Comparison of ENCODE assay signal across 10 cellular contexts in the genomic region with DNA sequence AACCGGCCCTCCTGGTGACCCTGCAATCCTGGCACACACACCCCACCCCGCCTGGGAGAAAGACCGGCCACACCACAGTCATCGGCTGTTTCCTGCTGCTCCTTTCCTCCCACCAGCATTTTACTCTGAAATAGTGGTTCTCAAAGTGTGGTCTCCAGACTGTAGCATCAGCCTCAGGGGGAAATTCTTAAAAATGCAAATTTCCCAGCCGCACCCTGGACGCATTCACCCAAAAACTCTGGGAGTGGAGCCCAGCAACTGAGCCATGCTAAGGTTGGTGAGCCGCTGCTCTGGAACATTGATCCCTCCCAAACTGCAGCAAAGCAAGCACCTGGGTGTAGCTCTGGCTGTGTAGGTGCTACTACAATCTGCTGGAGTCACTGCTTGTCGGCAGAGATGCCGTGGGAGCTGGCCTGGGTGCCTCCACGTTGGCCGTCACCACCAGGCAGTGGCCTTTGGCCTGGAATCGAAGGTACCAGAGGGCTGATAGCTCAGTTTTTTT. TPM values are rescaled to one million over a fixed set of nuclear protein-coding genes. Genes with fewer than 3 reads are reported as not detected.
DNase-seq lines count a peak whose midpoint lies in the region; ATAC-seq and TF ChIP-seq lines count a peak whose summit lies in the region.
"Had no signal": no experiment of that assay in that cellular context is flagged by ENCODE, and none has a peak within 500 bp of the region (broad histone marks: within the 10 kb centered on the region; RNA-seq: fewer than 3 reads in every experiment).

No MANE protein-coding gene starts in this region.

- CTCF ChIA-PET in CD4-positive, alpha-beta T cell (lab: Charles Lee) = interaction anchor here (0.6 to 2.6 kb wide), 16 partner anchors 10 to 477 kb away, joined by 3 to 42 read pairs (median 4); no protein-coding TSS in a partner anchor
- CTCF ChIA-PET in HCT116 (lab: Charles Lee) = interaction anchor here (0.8 to 3.6 kb wide), 4 partner anchors 452 to 1261 kb away, joined by 5 to 88 read pairs (median 14); no protein-coding TSS in a partner anchor

- no peak overlapping the region for H3K14ac ChIP-seq in neuronal stem cell (ENCODE audit: low read length)

- H3K4me2 ChIP-seq in HCT116 (ENCODE audit: low read length) = peak overlapping the region; percentile 68; the same call in 1 of the 2 replicates
- no peak overlapping the region for H3K4me2 ChIP-seq in neuronal stem cell (ENCODE audit: insufficient read depth, low read length, poor library complexity, severe bottlenecking)

- no peak overlapping the region for H2AK5ac ChIP-seq in neuronal stem cell (ENCODE audit: low read depth, low read length)

- H2BK15ac ChIP-seq in neuronal stem cell (ENCODE audit: low read length) = no peak overlapping the region

- 61 to 64% methylated on average over 12 of the region's 12 CpGs for WGBS in body of pancreas, 2 donors
- WGBS in neuronal stem cell (ENCODE audit: extremely low coverage in 2 of 2, insufficient read length in 2 of 2, insufficient replicate concordance in 1 of 2), 2 donors = no CpG with 5 or more reads among the region's 12 CpGs

- no peak for DNase-seq in CD4-positive, alpha-beta T cell
- no peak for DNase-seq in HCT116 (ENCODE audit: low read depth, low spot score)
- peak in 3 of 4 donors; percentile 17 to 31 (median 22) for DNase-seq in body of pancreas
- DNase-seq in neuronal stem cell (ENCODE audit: low spot score) = no peak
- DNase-seq in HuH-7.5 (ENCODE audit: low spot score) = no peak
- no peak for DNase-seq in iPS-NIHi7 (ENCODE audit: extremely low spot score)
- no peak for DNase-seq in hypothalamus (lab: John Stamatoyannopoulos, UW)

- no peaks in the 10 kb centered on the region for H3K79me2 ChIP-seq in HCT116 (ENCODE audit: insufficient read depth, low read length)

- no peaks in the 10 kb centered on the region for H3K36me3 Mint-ChIP-seq in CD4-positive, alpha-beta T cell (ENCODE audit: low read depth)

- H3K4ac ChIP-seq in neuronal stem cell (ENCODE audit: low read length) = no peak overlapping the region

- H3K9me3 Mint-ChIP-seq in CD4-positive, alpha-beta T cell = no peaks in the 10 kb centered on the region

- POLR2A ChIA-PET in CD4-positive, alpha-beta T cell (lab: Charles Lee) = interaction anchor here (0.6 to 3.0 kb wide), 11 partner anchors 22 to 487 kb away, joined by 3 to 34 read pairs (median 4); partner anchors contain the start of genes BORCS5 and ETV6
- POLR2A ChIA-PET in HCT116 (lab: Charles Lee) = no interaction called here

- no peak overlapping the region for H3K4me3 ChIP-seq in HCT116 (replicated peaks in 1 of 2; ENCODE audit: low read depth in 1 of 2, low read length in 2 of 2)
- H3K4me3 ChIP-seq in body of pancreas = no peak overlapping the region
- no peak overlapping the region for H3K4me3 ChIP-seq in neuronal stem cell (ENCODE audit: low read length in 2 of 2)

- peaks cover 0 to 6% of the 10 kb centered on the region in 2 experiments; a peak in 2 of 4 replicates for H3K4me1 ChIP-seq in HCT116 (ENCODE audit: control insufficient read depth in 1 of 2, insufficient read depth in 2 of 2, low read length in 2 of 2)
- H3K4me1 ChIP-seq in body of pancreas = peaks cover 6% of the 10 kb centered on the region
- no peaks in the 10 kb centered on the region for H3K4me1 ChIP-seq in neuronal stem cell (ENCODE audit: control insufficient read depth in 2 of 2, insufficient read depth in 1 of 2, low read depth in 1 of 2, low read length in 2 of 2)

- no peaks in the 10 kb centered on the region for H3K79me1 ChIP-seq in neuronal stem cell (ENCODE audit: low read depth, low read length)

- no peak for TF ChIP-seq CTCF in CD4-positive, alpha-beta T cell (IDR thresholded peaks at IDR 0.05)
- TF ChIP-seq CTCF in HCT116 (IDR thresholded peaks at IDR 0.05 in 2 of 3, conservative IDR thresholded peaks at IDR 0.05 in 1 of 3; ENCODE audit: borderline replicate concordance in 1 of 3, insufficient read depth in 1 of 3, low read depth in 2 of 3, low read length in 2 of 3) (no peak), body of pancreas (IDR thresholded peaks at IDR 0.05) (no peak)

- no peak for TF ChIP-seq RAD21 in HCT116 (IDR thresholded peaks at IDR 0.05; ENCODE audit: low read depth)

- H3K9ac ChIP-seq in HCT116 (ENCODE audit: low read length) (no peak overlapping the region), neuronal stem cell (ENCODE audit: low read depth, low read length, poor library complexity) (no peak overlapping the region)

- H4K20me1 ChIP-seq in HCT116 (ENCODE audit: insufficient read depth) = no peaks in the 10 kb centered on the region

- no peak overlapping the region for H4K91ac ChIP-seq in neuronal stem cell (ENCODE audit: low read depth, low read length, poor library complexity)

- no peak overlapping the region for H3K18ac ChIP-seq in neuronal stem cell (ENCODE audit: low read length)

- H3K4me3 Mint-ChIP-seq in CD4-positive, alpha-beta T cell = peak overlapping the region; percentile 83

- no peak overlapping the region for H3K27ac ChIP-seq in CD4-positive, alpha-beta T cell (ENCODE audit: low read depth, low read length)
- no peak overlapping the region for H3K27ac ChIP-seq in HCT116 (ENCODE audit: low read depth, low read length)
- peak overlapping the region in 3 of 4 donors; percentile 65 to 76 (median 72) for H3K27ac ChIP-seq in body of pancreas
- no peak overlapping the region for H3K27ac ChIP-seq in neuronal stem cell (replicated peaks; ENCODE audit: low read length)

- no peak overlapping the region for H4K8ac ChIP-seq in neuronal stem cell (ENCODE audit: low read depth, low read length)

- H2BK120ac ChIP-seq in neuronal stem cell (ENCODE audit: low read depth, low read length) = no peak overlapping the region

- intact Hi-C loops in CD4-positive, alpha-beta T cell (cut with DNase I, micrococcal nuclease) = loop anchor here (1.0 to 10.0 kb wide), 5 partner anchors 22 to 412 kb away; no protein-coding TSS in a partner anchor
- intact Hi-C loops in HCT116 (cut with micrococcal nuclease) = loop anchor here (2.0 to 10.0 kb wide), 3 partner anchors 298 to 1262 kb away; no protein-coding TSS in a partner anchor
- intact Hi-C loops in body of pancreas (cut with DNase I) = no loop called here

- no peak overlapping the region for H2AFZ ChIP-seq in HCT116 (ENCODE audit: low read depth, low read length, poor library complexity, severe bottlenecking)
- H2AFZ ChIP-seq in neuronal stem cell (ENCODE audit: low read length) = peak overlapping the region; percentile 56

- H2BK12ac ChIP-seq in neuronal stem cell (ENCODE audit: low read length) = no peak overlapping the region

- RAD21 ChIA-PET in HCT116 (lab: Charles Lee; ENCODE audit: low non-redundant PET in 1 of 2, low total read pairs in 2 of 2, uncharacterized antibody in 2 of 2, unreplicated experiment in 2 of 2) = interaction anchor here (0.9 to 2.0 kb wide), 4 partner anchors 449 to 453 kb away, joined by 4 to 8 read pairs (median 8); no protein-coding TSS in a partner anchor

- no peak for TF ChIP-seq POLR2A in HCT116 (IDR thresholded peaks at IDR 0.05; ENCODE audit: borderline replicate concordance, extremely low read depth, insufficient read depth, insufficient read length)
- no peak for TF ChIP-seq POLR2A in body of pancreas (IDR thresholded peaks at IDR 0.05)

- peaks cover 22% of the 10 kb centered on the region for H3K4me1 Mint-ChIP-seq in CD4-positive, alpha-beta T cell (ENCODE audit: low read depth)

- H2BK5ac ChIP-seq in neuronal stem cell (ENCODE audit: low read length) = no peak overlapping the region

- peak; percentile 21 for ATAC-seq in CD4-positive, alpha-beta T cell (ENCODE audit: poor library complexity)
- ATAC-seq in HCT116 = no peak
- peak; percentile 3 for ATAC-seq in body of pancreas
- no peak for ATAC-seq in HG03039 (IDR thresholded peaks at IDR 0.05; ENCODE audit: unreplicated experiment)

- no peaks in the 10 kb centered on the region for H3K27me3 ChIP-seq in CD4-positive, alpha-beta T cell (ENCODE audit: control insufficient read depth, insufficient read depth, low read length)
- H3K27me3 ChIP-seq in HCT116 (ENCODE audit: insufficient read depth, low read length) = no peaks in the 10 kb centered on the region
- no peaks in the 10 kb centered on the region for H3K27me3 ChIP-seq in body of pancreas
- H3K27me3 ChIP-seq in neuronal stem cell (ENCODE audit: control insufficient read depth in 3 of 3, insufficient read depth in 3 of 3, low read depth in 1 of 3, low read length in 3 of 3) = no peaks in the 10 kb centered on the region

- no peaks in the 10 kb centered on the region for H3K27me3 Mint-ChIP-seq in CD4-positive, alpha-beta T cell

- peak overlapping the region; percentile 84 for H3K27ac Mint-ChIP-seq in CD4-positive, alpha-beta T cell

- H3K23ac ChIP-seq in neuronal stem cell (ENCODE audit: low read depth, low read length, poor library complexity) = no peak overlapping the region

- H3K9me2 ChIP-seq in HCT116 (ENCODE audit: insufficient read depth) = no peaks in the 10 kb centered on the region

- H3K36me3 ChIP-seq in HCT116 (ENCODE audit: control insufficient read depth in 1 of 2, insufficient read depth in 2 of 2, low read length in 2 of 2) = no peaks in the 10 kb centered on the region
- no peaks in the 10 kb centered on the region for H3K36me3 ChIP-seq in body of pancreas (replicated peaks in 1 of 2; ENCODE audit: insufficient read depth in 1 of 2, low read depth in 2 of 2)
- H3K36me3 ChIP-seq in neuronal stem cell (replicated peaks in 1 of 2; ENCODE audit: control insufficient read depth in 2 of 2, insufficient read depth in 2 of 2, low read length in 2 of 2) = no peaks in the 10 kb centered on the region

- no peaks in the 10 kb centered on the region for H3K9me3 ChIP-seq in CD4-positive, alpha-beta T cell (ENCODE audit: control insufficient read depth, low read length)
- H3K9me3 ChIP-seq in HCT116 (ENCODE audit: control insufficient read depth in 1 of 2, insufficient read depth in 1 of 2, low read depth in 1 of 2, low read length in 2 of 2) (no peaks in the 10 kb centered on the region), body of pancreas (no peaks in the 10 kb centered on the region), neuronal stem cell (replicated peaks in 1 of 2; ENCODE audit: control insufficient read depth in 2 of 2, insufficient read depth in 1 of 2, low read depth in 1 of 2, low read length in 2 of 2) (no peaks in the 10 kb centered on the region)

- no TSS peak for BruUV-seq in HCT116 (replicated peaks; lab: Mats Ljungman, UMichigan)

TF ChIP-seq in HCT116, 20 proteins besides CTCF, POLR2A, EP300 and RAD21 (continues in another document):
- TF ChIP-seq FOSL1 (IDR thresholded peaks at IDR 0.05; ENCODE audit: low read depth) = no peak
- no peak for TF ChIP-seq JUND (IDR thresholded peaks at IDR 0.05)
- TF ChIP-seq EZH2phosphoT487 (IDR thresholded peaks at IDR 0.05; ENCODE audit: borderline replicate concordance) = no peak
- no peak for TF ChIP-seq ATF3 (IDR thresholded peaks at IDR 0.05)
- TF ChIP-seq CBX3 (IDR thresholded peaks at IDR 0.05; ENCODE audit: low read depth) = no peak

RNA-seq across cellular contexts. Expression of gene BCL2L14, which starts 38.4 kb away (rescaled TPM):
- total RNA-seq in CD4-positive, alpha-beta T cell = under 1 TPM; 0.28 to 0.38 TPM
- total RNA-seq in HCT116 (2021; ENCODE audit: unreplicated experiment) (0.30 TPM), body of pancreas (10 to 100 TPM in 1 of 2 donors, 1 to 10 TPM in 1; 6.3 to 14.5 TPM)
- polyA plus RNA-seq in HCT116 (2012) = 0.03 and 0.10 TPM in 2 replicates
- not detected for polyA plus RNA-seq in neuronal stem cell (2013, experiment 1 of 2)
- polyA plus RNA-seq in neuronal stem cell (2013, experiment 2 of 2) = not detected
- total RNA-seq: dermis microvascular lymphatic vessel endothelial cell, myocyte had no signal

Comparison
In these comparisons a context has a peak if more than half of its experiments do, and no peak if none do; other contexts are left out.
1. ATAC-seq: peak in CD4-positive, alpha-beta T cell (single experiment) and body of pancreas (single experiment); none in HCT116 (single experiment) and HG03039 (single experiment).
2. DNase-seq: peak in body of pancreas (3 of 4); none in CD4-positive, alpha-beta T cell (0 of 10), HCT116 (single experiment), neuronal stem cell (single experiment), HuH-7.5 (single experiment), iPS-NIHi7 (single experiment) and hypothalamus (0 of 51).
3. H3K27ac ChIP-seq: peak in body of pancreas (3 of 4); none in CD4-positive, alpha-beta T cell (single experiment), HCT116 (single experiment) and neuronal stem cell (single experiment).